ENCODE assay signal across 14 cellular contexts in the genomic region with DNA sequence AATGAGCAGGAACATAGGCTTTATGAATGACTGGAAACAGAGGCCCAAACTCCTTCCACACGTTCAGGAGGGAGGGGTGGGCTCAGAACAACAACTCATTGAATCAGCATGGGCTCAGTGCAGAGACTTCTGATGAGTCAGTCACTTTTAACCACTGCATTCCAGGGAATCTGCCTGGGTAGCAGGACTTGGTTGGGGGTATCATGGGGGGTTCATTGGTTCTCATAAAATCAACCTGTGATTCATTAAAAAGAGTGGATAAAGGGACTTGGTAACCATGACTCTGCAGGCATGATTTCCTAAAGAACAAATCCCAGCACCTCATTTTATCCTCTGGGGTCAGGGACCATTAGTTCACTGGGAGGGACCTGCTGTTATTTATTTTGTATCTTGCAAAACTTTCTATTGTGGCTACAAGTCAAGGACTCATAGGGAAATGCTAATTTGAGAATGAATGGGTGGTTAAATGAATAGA. TPM values are rescaled to one million over a fixed set of nuclear protein-coding genes. Genes with fewer than 3 reads are reported as not detected.
DNase-seq lines count a peak whose midpoint lies in the region; ATAC-seq, FAIRE-seq and TF ChIP-seq lines count a peak whose summit lies in the region.
"Had no signal": no experiment of that assay in that cellular context is flagged by ENCODE, and none has a peak within 500 bp of the region (broad histone marks: within the 10 kb centered on the region; RNA-seq: fewer than 3 reads in every experiment).

No MANE protein-coding gene starts in this region.

- DNase-seq in HS-5 (ENCODE audit: low read depth) (peak; percentile 89), brain pericyte (ENCODE audit: low read depth, low spot score) (peak; percentile 93), kidney (no peak), tibial artery (no peak), NCI-H1105 (lab: John Stamatoyannopoulos, UW) (no peak), omental fat pad (ENCODE audit: low spot score) (no peak)
- DNase-seq: activated CD4-positive, alpha-beta T cell treated with anti-CD3 and anti-CD28 coated beads, Interleukin-2, amount 10 ng/mL, durations not matched to agents 7 days and 5 days; DND-41; gastrocnemius medialis; NCI-H2171; SIG-M5 had no signal

- no peak overlapping the region for H3K9ac ChIP-seq in kidney (ENCODE audit: low read length in 2 of 2)

- H3K36me3 ChIP-seq in kidney (ENCODE audit: control insufficient read depth in 1 of 2, insufficient read depth in 2 of 2, low read length in 2 of 2) (no peaks in the 10 kb centered on the region), tibial artery (no peaks in the 10 kb centered on the region)
- H3K36me3 ChIP-seq: gastrocnemius medialis had no signal

- no peaks in the 10 kb centered on the region for H3K9me3 ChIP-seq in kidney (ENCODE audit: control insufficient read depth in 1 of 2, low read length in 2 of 2)
- no peaks in the 10 kb centered on the region for H3K9me3 ChIP-seq in tibial artery
- H3K9me3 ChIP-seq: gastrocnemius medialis had no signal

- peak overlapping the region; percentile 1 to 4 for H3K27ac ChIP-seq in kidney (ENCODE audit: low read depth in 2 of 2, low read length in 2 of 2)
- H3K27ac ChIP-seq in tibial artery: peak overlapping the region; percentile 70 to 92

- H3K4me3 ChIP-seq in kidney (ENCODE audit: low read length in 2 of 2) (no peak overlapping the region), tibial artery (no peak overlapping the region)
- H3K4me3 ChIP-seq: gastrocnemius medialis had no signal

- peaks cover 12 to 19% of the 10 kb centered on the region in 2 donors for H3K4me1 ChIP-seq in kidney (ENCODE audit: control insufficient read depth in 1 of 2, insufficient read depth in 1 of 2, low read depth in 1 of 2, low read length in 2 of 2)
- H3K4me1 ChIP-seq in tibial artery: peaks cover 0 to 87% (median 48%) of the 10 kb centered on the region in 4 donors

- intact Hi-C loops in kidney (cut with DNase I): no loop called here
- intact Hi-C loops in tibial artery (cut with DNase I; ENCODE audit: low total_unique reads): no loop called here

- H3K27me3 ChIP-seq in tibial artery: no peaks in the 10 kb centered on the region
- H3K27me3 ChIP-seq: gastrocnemius medialis had no signal

- no peak for ATAC-seq in GM21529 (IDR thresholded peaks at IDR 0.05; ENCODE audit: unreplicated experiment)
- ATAC-seq in GM19324 (IDR thresholded peaks at IDR 0.05; ENCODE audit: low FRiP score, unreplicated experiment): no peak
- ATAC-seq in omental fat pad (ENCODE audit: low FRiP score): no peak
- ATAC-seq: gastrocnemius medialis had no signal

- FAIRE-seq in kidney (lab: Jason Lieb, UNC): no peak

- TF ChIP-seq CTCF in kidney (IDR thresholded peaks at IDR 0.05; ENCODE audit: borderline replicate concordance, extremely low read depth, insufficient read depth) (no peak), tibial artery (IDR thresholded peaks at IDR 0.05) (no peak), omental fat pad (IDR thresholded peaks at IDR 0.05) (no peak)

RNA-seq across cellular contexts. Expression of a gene that starts 13.8 kb away (rescaled TPM):
- total RNA-seq in kidney: 88.8 TPM
- polyA plus RNA-seq in kidney (ENCODE audit: insufficient read depth, low read depth, low replicate concordance): 7.1 TPM
- 10 to 100 TPM; 12.1 to 72.9 (median 17.5) TPM for total RNA-seq in omental fat pad

RNA-seq across cellular contexts. Expression of a gene that starts 56.4 kb away (rescaled TPM):
- total RNA-seq in kidney (18.8 TPM), omental fat pad (10 to 100 TPM in 1 of 4 donors, 1 to 10 TPM in 3; 3.3 to 17.2 (median 6.2) TPM)
- polyA plus RNA-seq in kidney (ENCODE audit: insufficient read depth, low read depth, low replicate concordance): 2.2 TPM

RNA-seq across cellular contexts. Expression of a gene that starts 58.2 kb away (rescaled TPM):
- total RNA-seq in kidney: not detected
- 1.0 TPM for polyA plus RNA-seq in kidney (ENCODE audit: insufficient read depth, low read depth, low replicate concordance)
- total RNA-seq in omental fat pad: 1 to 10 TPM in 1 of 4 donors, under 1 TPM in 1, not detected in 2; 0.46 to 2.5 TPM
- total RNA-seq: activated CD4-positive, alpha-beta T cell treated with anti-CD3 and anti-CD28 coated beads, Interleukin-2, amount 10 ng/mL, durations not matched to agents 7 days and 5 days; mononuclear cell had no signal

Comparison
In these comparisons a context has a peak if more than half of its experiments do, and no peak if none do; other contexts are left out.
1. DNase-seq: peak in HS-5 (single experiment) and brain pericyte (single experiment); none in kidney (single experiment), tibial artery (0 of 2), NCI-H1105 (single experiment) and omental fat pad (single experiment).